Comparison of ENCODE assay signal across 8 cellular contexts in the genomic region with DNA sequence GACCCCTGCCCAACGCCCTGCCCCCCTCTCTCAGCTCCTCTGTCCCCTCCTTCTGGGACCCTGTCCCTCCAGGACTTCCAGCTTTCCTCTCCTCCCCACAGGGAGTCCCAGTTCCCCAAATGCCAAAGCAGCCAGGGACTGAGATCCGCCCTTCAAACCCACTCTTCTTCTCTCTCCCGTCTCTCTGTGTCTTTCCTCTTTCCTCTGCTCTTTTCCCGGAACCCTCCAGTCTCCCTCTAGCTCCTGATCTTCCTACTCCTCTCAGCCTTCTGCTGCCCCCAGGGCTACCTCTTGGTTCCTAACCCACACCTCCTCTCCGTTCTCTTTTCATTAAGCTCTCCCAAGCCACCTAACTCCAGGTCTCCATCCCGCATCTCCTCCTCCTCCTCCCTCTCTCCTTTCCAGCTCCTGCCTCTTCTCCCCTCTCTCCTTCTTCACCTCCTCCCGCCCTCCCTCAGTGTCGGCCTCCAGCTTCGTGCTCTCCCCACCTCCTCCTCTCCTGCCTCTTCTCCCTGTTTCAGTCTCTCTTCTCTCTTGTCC. TPM values are rescaled to one million over a fixed set of nuclear protein-coding genes. Genes with fewer than 3 reads are reported as not detected.
DNase-seq lines count a peak whose midpoint lies in the region; ATAC-seq and TF ChIP-seq lines count a peak whose summit lies in the region.

A gene (minus strand): TSS at position 536 of the 540 bp plus-strand sequence. CDS start 555 bp downstream, outside the sequence.

- H3K4me1 Mint-ChIP-seq in activated CD8-positive, alpha-beta memory T cell treated with anti-CD3 and anti-CD28 coated beads, Interleukin-2, amount 10 ng/mL, durations not matched to agents 7 days and 5 days: peaks cover 31% of the 10 kb centered on the region

- peak within 1 kb of the TSS; percentile 77 for H3K27ac Mint-ChIP-seq in activated CD8-positive, alpha-beta memory T cell treated with anti-CD3 and anti-CD28 coated beads, Interleukin-2, amount 10 ng/mL, durations not matched to agents 7 days and 5 days

- no peak for DNase-seq in activated CD8-positive, alpha-beta memory T cell treated with anti-CD3 and anti-CD28 coated beads, Interleukin-2, amount 10 ng/mL, durations not matched to agents 7 days and 5 days
- DNase-seq in activated CD8-positive, alpha-beta memory T cell treated with anti-CD3 and anti-CD28 coated beads, Interleukin-2, amount 50 U/mL, for 4 hours: no peak
- DNase-seq in SW480 (ENCODE audit: low spot score) (peak; percentile 71), foreskin fibroblast (peak in 1 of 2 donors; percentile 38), omental fat pad (ENCODE audit: low spot score) (no peak), AG08396 (ENCODE audit: low spot score) (no peak), NCI-H146 treated with DMSO at 0.1 percent for 48 hours (lab: John Stamatoyannopoulos, UW; ENCODE audit: unreplicated experiment) (no peak), erythroblast (lab: John Stamatoyannopoulos, UW) (no peak)

- peak within 1 kb of the TSS; percentile 50 to 62 for H3K4me3 ChIP-seq in foreskin fibroblast (ENCODE audit: low read depth in 1 of 2, low read length in 2 of 2)

- H3K9me3 Mint-ChIP-seq in activated CD8-positive, alpha-beta memory T cell treated with anti-CD3 and anti-CD28 coated beads, Interleukin-2, amount 10 ng/mL, durations not matched to agents 7 days and 5 days (ENCODE audit: low read depth): no peaks in the 10 kb centered on the region

- no peak for TF ChIP-seq POLR2A in erythroblast (IDR thresholded peaks at IDR 0.05; ENCODE audit: low read length)

- CTCF ChIA-PET in activated CD8-positive, alpha-beta memory T cell treated with anti-CD3 and anti-CD28 coated beads, Interleukin-2, amount 10 ng/mL, durations not matched to agents 7 days and 5 days (lab: Charles Lee): interaction anchor here (0.7 to 3.9 kb wide), 30 partner anchors 9 to 348 kb away, joined by 3 to 27 read pairs (median 5); a partner anchor contains a TSS

- peak within 1 kb of the TSS; percentile 74 for H3K4me3 Mint-ChIP-seq in activated CD8-positive, alpha-beta memory T cell treated with anti-CD3 and anti-CD28 coated beads, Interleukin-2, amount 10 ng/mL, durations not matched to agents 7 days and 5 days

- peaks cover 3% of the 10 kb centered on the region for H3K27me3 Mint-ChIP-seq in activated CD8-positive, alpha-beta memory T cell treated with anti-CD3 and anti-CD28 coated beads, Interleukin-2, amount 10 ng/mL, durations not matched to agents 7 days and 5 days

- no peak for ATAC-seq in activated CD8-positive, alpha-beta memory T cell treated with anti-CD3 and anti-CD28 coated beads, Interleukin-2, amount 10 ng/mL, durations not matched to agents 7 days and 5 days
- ATAC-seq in omental fat pad (ENCODE audit: low FRiP score): peak; percentile 2

- no peaks in the 10 kb centered on the region for H3K36me3 Mint-ChIP-seq in activated CD8-positive, alpha-beta memory T cell treated with anti-CD3 and anti-CD28 coated beads, Interleukin-2, amount 10 ng/mL, durations not matched to agents 7 days and 5 days

- TF ChIP-seq CTCF in foreskin fibroblast (IDR thresholded peaks at IDR 0.05; ENCODE audit: low read depth, low read length): no peak
- TF ChIP-seq CTCF in omental fat pad (IDR thresholded peaks at IDR 0.05): no peak

RNA-seq across cellular contexts. Expression of the gene that starts here (rescaled TPM):
- total RNA-seq in activated CD8-positive, alpha-beta memory T cell treated with anti-CD3 and anti-CD28 coated beads, Interleukin-2, amount 10 ng/mL, durations not matched to agents 7 days and 5 days: 1 to 10 TPM; 6.0 to 7.2 TPM
- 10 to 100 TPM in 1 of 4 donors, 1 to 10 TPM in 3; 1.9 to 12.7 (median 5.7) TPM for total RNA-seq in omental fat pad
